Comparison of ENCODE assay signal across 8 cellular contexts in genomic region chr3:87503901-87504498, GRCh38.
DNase-seq lines count a peak whose midpoint lies in the region; ATAC-seq and TF ChIP-seq lines count a peak whose summit lies in the region.

No MANE protein-coding gene starts in this region.

- no peak overlapping the region for H3K4me3 ChIP-seq in WERI-Rb-1 (ENCODE audit: low read depth, low read length)

- H3K4me3 Mint-ChIP-seq in CD14-positive monocyte (no peak overlapping the region), type B pancreatic cell (no peak overlapping the region)

- H3K27me3 ChIP-seq in WERI-Rb-1 (ENCODE audit: insufficient read depth, low read depth, severe bottlenecking) = no peaks in the 10 kb centered on the region

- H3K27ac ChIP-seq in WERI-Rb-1 = no peak overlapping the region

- intact Hi-C loops in CD14-positive monocyte (cut with micrococcal nuclease) = no loop called here

- no peaks in the 10 kb centered on the region for H3K9me3 ChIP-seq in WERI-Rb-1 (ENCODE audit: severe bottlenecking)

- ATAC-seq in GM18520 (IDR thresholded peaks at IDR 0.05; ENCODE audit: unreplicated experiment) (peak; percentile 70), HG02981 (IDR thresholded peaks at IDR 0.05; ENCODE audit: unreplicated experiment) (peak; percentile 92), HG03439 (IDR thresholded peaks at IDR 0.05; ENCODE audit: unreplicated experiment) (no peak)

- TF ChIP-seq CTCF in CD14-positive monocyte (IDR thresholded peaks at IDR 0.05) (peak; percentile 48), WERI-Rb-1 (IDR thresholded peaks at IDR 0.05; ENCODE audit: low read depth, low read length) (peak; percentile 65), type B pancreatic cell (conservative IDR thresholded peaks at IDR 0.05) (peak; percentile 81)

- H3K4me1 Mint-ChIP-seq in CD14-positive monocyte = no peaks in the 10 kb centered on the region
- H3K4me1 Mint-ChIP-seq in type B pancreatic cell (ENCODE audit: unreplicated experiment) = no peaks in the 10 kb centered on the region

- no peaks in the 10 kb centered on the region for H3K36me3 ChIP-seq in WERI-Rb-1

- H3K36me3 Mint-ChIP-seq in CD14-positive monocyte (no peaks in the 10 kb centered on the region), type B pancreatic cell (no peaks in the 10 kb centered on the region)

- H3K9me3 Mint-ChIP-seq in CD14-positive monocyte (no peaks in the 10 kb centered on the region), type B pancreatic cell (no peaks in the 10 kb centered on the region)

- H3K27me3 Mint-ChIP-seq in CD14-positive monocyte (ENCODE audit: low read depth in 3 of 3) = no peaks in the 10 kb centered on the region
- peaks cover 3% of the 10 kb centered on the region for H3K27me3 Mint-ChIP-seq in type B pancreatic cell

- DNase-seq in CD14-positive monocyte (ENCODE audit: low spot score) (no peak), NCI-H2029 treated with DMSO at 0.1 percent for 48 hours (lab: John Stamatoyannopoulos, UW) (peak; percentile 81), WERI-Rb-1 (peak; percentile 27), iPS DF 4.7 (ENCODE audit: extremely low read depth, low spot score) (peak; percentile 16), type B pancreatic cell (ENCODE audit: extremely low spot score, unreplicated experiment) (no peak)

- H3K27ac Mint-ChIP-seq in CD14-positive monocyte (no peak overlapping the region), type B pancreatic cell (no peak overlapping the region)

Comparison
In these comparisons a context has a peak if more than half of its experiments do, and no peak if none do; other contexts are left out.
1. DNase-seq: peak in NCI-H2029 treated with DMSO at 0.1 percent for 48 hours (single experiment), WERI-Rb-1 (single experiment) and iPS DF 4.7 (single experiment); none in CD14-positive monocyte (single experiment) and type B pancreatic cell (single experiment).
2. Peak in every context shown above with its lines, with median percentiles within 50 percentile points of each other: CTCF ChIP-seq.